In genomic region chr17:46224864-46225263, GRCh38 we compare ENCODE assay signal across 8 cellular contexts. TPM values are rescaled to one million over a fixed set of nuclear protein-coding genes. Genes with fewer than 3 reads are reported as not detected.
DNase-seq lines count a peak whose midpoint lies in the region; ATAC-seq and TF ChIP-seq lines count a peak whose summit lies in the region.
"Not testable (repeated sequence)": the region's sequence is repeated elsewhere in the genome, so short reads cannot be mapped to it uniquely, and the experiment has no call there.

No MANE protein-coding gene starts in this region.

- not testable (repeated sequence) for H3K9me3 Mint-ChIP-seq in GM23338; T-helper 1 cell treated with Interleukin-12 subunit alpha and Interleukin-12 subunit beta and Interleukin-4 antibody, amounts not matched to agents 30 μg/mL and 1 μg/mL, for 36 hours; MCF 10A (ENCODE audit: unreplicated experiment)

- ATAC-seq in GM18505 (IDR thresholded peaks at IDR 0.05; ENCODE audit: unreplicated experiment) (peak; percentile 43), GM23338 (peak; percentile 76), HG03442 (IDR thresholded peaks at IDR 0.05; ENCODE audit: unreplicated experiment) (peak; percentile 27), right cardiac atrium (peak; percentile 47 to 65), upper lobe of left lung (ENCODE audit: low FRiP score in 2 of 2) (peak; percentile 19 to 71)

- TF ChIP-seq POLR2A in GM18505 (IDR thresholded peaks at IDR 0.05; ENCODE audit: borderline replicate concordance, extremely low read depth, insufficient read depth, insufficient read length); upper lobe of left lung (IDR thresholded peaks at IDR 0.05): not testable (repeated sequence)

- POLR2A ChIA-PET in MCF 10A (lab: Yijun Ruan, JAX) = not testable (repeated sequence)

- H3K4me2 ChIP-seq in GM23338 = peak overlapping the region; percentile 76; the same call in 1 of the 2 replicates

- under 1% methylated on average over 53 of the region's 54 CpGs for WGBS in right cardiac atrium
- WGBS in upper lobe of left lung, 2 donors = 0% methylated on average over 1 of the region's 54 CpGs; no CpG with 5 or more reads in 1 of the 2 donors

- not testable (repeated sequence) for H3K9me2 ChIP-seq in GM23338 (ENCODE audit: insufficient read depth)

- intact Hi-C loops in MCF 10A (cut with micrococcal nuclease); right cardiac atrium (cut with DNase I): not testable (repeated sequence)

- H3K4me1 ChIP-seq in GM23338 (ENCODE audit: insufficient read depth); right cardiac atrium (ENCODE audit: control insufficient read depth, insufficient read depth, low read length); neuron (ENCODE audit: insufficient read depth, low read length); upper lobe of left lung: not testable (repeated sequence)

- H3K4me3 Mint-ChIP-seq in GM23338 (peak overlapping the region; percentile 83; the same call in 2 of the 3 replicates), MCF 10A (ENCODE audit: unreplicated experiment) (peak overlapping the region; percentile 82)
- peak overlapping the region; percentile 82 for H3K4me3 Mint-ChIP-seq in T-helper 1 cell treated with Interleukin-12 subunit alpha and Interleukin-12 subunit beta and Interleukin-4 antibody, amounts not matched to agents 30 μg/mL and 1 μg/mL, for 36 hours

- H3K27me3 ChIP-seq in GM23338 (ENCODE audit: insufficient read depth); right cardiac atrium (ENCODE audit: control insufficient read depth, insufficient read depth); neuron (ENCODE audit: insufficient read depth, low read length); upper lobe of left lung: not testable (repeated sequence)

- H3F3A ChIP-seq in GM23338 (replicated peaks; ENCODE audit: low read depth) = not testable (repeated sequence)

- not testable (repeated sequence) for H2AFZ ChIP-seq in GM23338
- peak overlapping the region; percentile 51 for H2AFZ ChIP-seq in neuron (ENCODE audit: low read depth, low read length)

- H3K27me3 Mint-ChIP-seq in GM23338 (ENCODE audit: insufficient read depth, low read depth, poor library complexity); T-helper 1 cell treated with Interleukin-12 subunit alpha and Interleukin-12 subunit beta and Interleukin-4 antibody, amounts not matched to agents 30 μg/mL and 1 μg/mL, for 36 hours (ENCODE audit: low read depth); MCF 10A (ENCODE audit: insufficient read depth, unreplicated experiment): not testable (repeated sequence)

- H3K36me3 Mint-ChIP-seq in GM23338 (ENCODE audit: low read depth) = peaks cover 17% of the 10 kb centered on the region
- not testable (repeated sequence) for H3K36me3 Mint-ChIP-seq in T-helper 1 cell treated with Interleukin-12 subunit alpha and Interleukin-12 subunit beta and Interleukin-4 antibody, amounts not matched to agents 30 μg/mL and 1 μg/mL, for 36 hours (ENCODE audit: low read depth)
- H3K36me3 Mint-ChIP-seq in MCF 10A (ENCODE audit: insufficient read depth, unreplicated experiment) = peaks cover 17% of the 10 kb centered on the region

- TF ChIP-seq CTCF in GM23338 (conservative IDR thresholded peaks at IDR 0.05; ENCODE audit: low read depth in 2 of 2); MCF 10A (IDR thresholded peaks at IDR 0.05; ENCODE audit: unreplicated experiment); upper lobe of left lung (IDR thresholded peaks at IDR 0.05): not testable (repeated sequence)

- H3K27ac Mint-ChIP-seq in GM23338; T-helper 1 cell treated with Interleukin-12 subunit alpha and Interleukin-12 subunit beta and Interleukin-4 antibody, amounts not matched to agents 30 μg/mL and 1 μg/mL, for 36 hours: not testable (repeated sequence)
- H3K27ac Mint-ChIP-seq in MCF 10A (ENCODE audit: low read depth, unreplicated experiment) = peak overlapping the region; percentile 51

- H3K79me2 ChIP-seq in GM23338 (replicated peaks; ENCODE audit: insufficient read depth) = peaks cover 11% of the 10 kb centered on the region

- not testable (repeated sequence) for H3K36me3 ChIP-seq in GM23338 (ENCODE audit: insufficient read depth); neuron (ENCODE audit: insufficient read depth, low read length); upper lobe of left lung

- H4K20me1 ChIP-seq in GM23338 (replicated peaks; ENCODE audit: insufficient read depth) = not testable (repeated sequence)

- not testable (repeated sequence) for BruUV-seq in MCF 10A (replicated peaks; lab: Mats Ljungman, UMichigan)

- H3K27ac ChIP-seq in GM23338 (ENCODE audit: low read depth); right cardiac atrium (ENCODE audit: low read length): not testable (repeated sequence)
- H3K27ac ChIP-seq in upper lobe of left lung = peak overlapping the region in 3 of 4 donors; percentile 30 to 85 (median 63)

- CTCF ChIA-PET in MCF 10A (lab: Yijun Ruan, JAX) = not testable (repeated sequence)

- H3K4me1 Mint-ChIP-seq in GM23338; T-helper 1 cell treated with Interleukin-12 subunit alpha and Interleukin-12 subunit beta and Interleukin-4 antibody, amounts not matched to agents 30 μg/mL and 1 μg/mL, for 36 hours (ENCODE audit: low read depth); MCF 10A (ENCODE audit: insufficient read depth, unreplicated experiment): not testable (repeated sequence)

- not testable (repeated sequence) for H3K9me3 ChIP-seq in right cardiac atrium (ENCODE audit: control insufficient read depth, low read length); neuron (ENCODE audit: low read length); upper lobe of left lung

- peak; percentile 71 for DNase-seq in GM23338 (ENCODE audit: low spot score)
- DNase-seq in MCF 10A (ENCODE audit: unreplicated experiment) = peak; percentile 3
- peak in 2 of 3 donors; percentile 28 to 63 for DNase-seq in right cardiac atrium
- peak in 1 of 2 donors; percentile 87 for DNase-seq in upper lobe of left lung

- not testable (repeated sequence) for TF ChIP-seq EP300 in upper lobe of left lung (IDR thresholded peaks at IDR 0.05)

- H3K4me3 ChIP-seq in GM23338 = peak overlapping the region; percentile 71
- peak overlapping the region; percentile 74 for H3K4me3 ChIP-seq in right cardiac atrium (ENCODE audit: low read length)
- H3K4me3 ChIP-seq in neuron (ENCODE audit: low read length) = peak overlapping the region; percentile 56
- peak overlapping the region; percentile 69 to 97 (median 71) for H3K4me3 ChIP-seq in upper lobe of left lung

RNA-seq across cellular contexts. Expression of gene KANSL1, which starts 31.6 kb away (rescaled TPM):
- 167 and 206 TPM in 2 replicates for total RNA-seq in GM23338 (2014; rRNA removed; shearing (Covaris generic))
- polyA plus RNA-seq in GM23338 (2016; fragmentation: Nextera tagmentation; extraction: Ambion mirVana) (43.6 and 49.0 TPM in 2 replicates), right cardiac atrium (15.9 TPM)
- total RNA-seq in MCF 10A (2022) (67.1 and 69.0 TPM in 2 replicates), right cardiac atrium (10 to 100 TPM; 36.2 to 53.8 (median 43.7) TPM), upper lobe of left lung (100 to 1,000 TPM in 3 of 6 donors, 10 to 100 TPM in 3; 60.5 to 294 (median 108) TPM)
